Comparison of ENCODE assay signal across 1 cellular context in genomic region chr1:67314696-67315095, GRCh38.
TF ChIP-seq lines count a peak whose summit lies in the region.

No MANE protein-coding gene starts in this region.

TF ChIP-seq in IMR-90, 13 proteins besides CTCF, POLR2A, EP300 and RAD21:
- TF ChIP-seq SMC3 (IDR thresholded peaks at IDR 0.05; ENCODE audit: low read depth, low read length) (no peak), CEBPB (IDR thresholded peaks at IDR 0.05; ENCODE audit: low read depth, low read length) (no peak), RCOR1 (IDR thresholded peaks at IDR 0.05; ENCODE audit: insufficient replicate concordance, low read length) (no peak), CHD1 (IDR thresholded peaks at IDR 0.05; ENCODE audit: low read depth, low read length) (no peak), MAZ (IDR thresholded peaks at IDR 0.05; ENCODE audit: borderline replicate concordance, low read depth, low read length) (no peak), MXI1 (IDR thresholded peaks at IDR 0.05; ENCODE audit: borderline replicate concordance, low read depth, low read length) (no peak), ELK1 (IDR thresholded peaks at IDR 0.05; ENCODE audit: borderline replicate concordance, low read depth, low read length) (no peak), NFE2L2 (IDR thresholded peaks at IDR 0.05; ENCODE audit: low read depth, low read length) (no peak), FOS (IDR thresholded peaks at IDR 0.05; ENCODE audit: low read depth, low read length) (no peak), BHLHE40 (IDR thresholded peaks at IDR 0.05; ENCODE audit: low read depth, low read length) (no peak)
